11 cellular contexts compared by ENCODE assay signal in genomic region chr5:43036856-43037711, GRCh38. TPM values are rescaled to one million over a fixed set of nuclear protein-coding genes. Genes with fewer than 3 reads are reported as not detected.
A peak's percentile ranks its signal among the peaks of the same experiment; 100 is the strongest.
DNase-seq lines count a peak whose midpoint lies in the region; ATAC-seq, FAIRE-seq and TF ChIP-seq lines count a peak whose summit lies in the region.
"Had no signal": no experiment of that assay in that cellular context is flagged by ENCODE, and none has a peak within 500 bp of the region (broad histone marks: within the 10 kb centered on the region; RNA-seq: fewer than 3 reads in every experiment).

No MANE protein-coding gene starts in this region.

- TF ChIP-seq CTCF in D721Med (IDR thresholded peaks at IDR 0.05; ENCODE audit: insufficient read depth, missing control alignments), result no peak

- FAIRE-seq in D721Med (lab: Jason Lieb, UNC), result no peak

- no peaks in the 10 kb centered on the region for H3K36me3 ChIP-seq in HAP-1 (replicated peaks)
- H3K36me3 ChIP-seq: ovary had no signal

- no peaks in the 10 kb centered on the region for H3K9me3 ChIP-seq in HAP-1
- H3K9me3 ChIP-seq: ovary had no signal

- H3K27me3 Mint-ChIP-seq in activated T-helper 2 cell treated with anti-CD3 and anti-CD28 coated beads, Interferon-gamma antibody, Interleukin-2, Interleukin-4, amounts not matched to agents 10 μg/mL and 5 μg/mL and 100 μg/mL, durations not matched to agents 14 hours and 24 hours and 36 hours (ENCODE audit: low read depth), result no peaks in the 10 kb centered on the region

- no peaks in the 10 kb centered on the region for H3K36me3 Mint-ChIP-seq in activated T-helper 2 cell treated with anti-CD3 and anti-CD28 coated beads, Interferon-gamma antibody, Interleukin-2, Interleukin-4, amounts not matched to agents 10 μg/mL and 5 μg/mL and 100 μg/mL, durations not matched to agents 14 hours and 24 hours and 36 hours (ENCODE audit: low read depth)

- no peak for DNase-seq in HAP-1 (ENCODE audit: low spot score in 2 of 2)
- DNase-seq in activated T-helper 2 cell treated with anti-CD3 and anti-CD28 coated beads, Interferon-gamma antibody, Interleukin-2, Interleukin-4, amounts not matched to agents 10 μg/mL and 5 μg/mL and 100 μg/mL, durations not matched to agents 14 hours and 24 hours and 36 hours (ENCODE audit: low spot score), result no peak
- DNase-seq in glomerular visceral epithelial cell (ENCODE audit: extremely low spot score), result peak; percentile 51
- DNase-seq in skeletal muscle cell (ENCODE audit: low read depth), result no peak
- no peak for DNase-seq in NCI-H1105 treated with DMSO at 0.1 percent for 48 hours (lab: John Stamatoyannopoulos, UW)
- DNase-seq in EL, result no peak
- no peak for DNase-seq in D721Med (ENCODE audit: insufficient read length, low spot score)
- DNase-seq: activated effector memory CD4-positive, alpha-beta T cell treated with Interleukin-2 at 50 U/mL for 16 hours; NCI-H2029; ovary had no signal

- ATAC-seq in GM21367 (IDR thresholded peaks at IDR 0.05; ENCODE audit: unreplicated experiment), result no peak

- H3K9me3 Mint-ChIP-seq in activated T-helper 2 cell treated with anti-CD3 and anti-CD28 coated beads, Interferon-gamma antibody, Interleukin-2, Interleukin-4, amounts not matched to agents 10 μg/mL and 5 μg/mL and 100 μg/mL, durations not matched to agents 14 hours and 24 hours and 36 hours, result no peaks in the 10 kb centered on the region

- peaks cover 6% of the 10 kb centered on the region; the same call in 1 of the 2 replicates for H3K4me1 ChIP-seq in HAP-1

- in situ Hi-C loops in HAP-1 (cut with MboI; ENCODE audit: low sequenced_read_pairs), result no loop called here

- intact Hi-C loops in activated T-helper 2 cell treated with anti-CD3 and anti-CD28 coated beads, Interferon-gamma antibody, Interleukin-2, Interleukin-4, amounts not matched to agents 10 μg/mL and 5 μg/mL and 100 μg/mL, durations not matched to agents 14 hours and 24 hours and 36 hours (cut with micrococcal nuclease), result loop anchor here (1.0 kb wide), 1 partner anchor 8 kb away; no protein-coding TSS in a partner anchor

- H3K27ac Mint-ChIP-seq in activated T-helper 2 cell treated with anti-CD3 and anti-CD28 coated beads, Interferon-gamma antibody, Interleukin-2, Interleukin-4, amounts not matched to agents 10 μg/mL and 5 μg/mL and 100 μg/mL, durations not matched to agents 14 hours and 24 hours and 36 hours, result peak overlapping the region; percentile 82

- H3K4me1 Mint-ChIP-seq in activated T-helper 2 cell treated with anti-CD3 and anti-CD28 coated beads, Interferon-gamma antibody, Interleukin-2, Interleukin-4, amounts not matched to agents 10 μg/mL and 5 μg/mL and 100 μg/mL, durations not matched to agents 14 hours and 24 hours and 36 hours (ENCODE audit: low read depth), result peaks cover 37% of the 10 kb centered on the region

- H3K27me3 ChIP-seq in HAP-1 (ENCODE audit: low read depth), result no peaks in the 10 kb centered on the region
- H3K27me3 ChIP-seq: ovary had no signal

- H3K4me3 Mint-ChIP-seq in activated T-helper 2 cell treated with anti-CD3 and anti-CD28 coated beads, Interferon-gamma antibody, Interleukin-2, Interleukin-4, amounts not matched to agents 10 μg/mL and 5 μg/mL and 100 μg/mL, durations not matched to agents 14 hours and 24 hours and 36 hours (ENCODE audit: low read depth), result peak overlapping the region; percentile 80

- H3K4me3 ChIP-seq in HAP-1 (peak overlapping the region; percentile 42; the same call in 1 of the 2 replicates), skeletal muscle cell (ENCODE audit: low read depth, low read length) (peak overlapping the region; percentile 46)

RNA-seq across cellular contexts. Expression of gene ANXA2R, which starts 3.0 kb away (rescaled TPM):
- total RNA-seq in activated T-helper 2 cell treated with anti-CD3 and anti-CD28 coated beads, Interferon-gamma antibody, Interleukin-2, Interleukin-4, amounts not matched to agents 10 μg/mL and 5 μg/mL and 100 μg/mL, durations not matched to agents 14 hours and 24 hours and 36 hours, result 2.1 and 2.5 TPM in 2 replicates
